8 cellular contexts compared by ENCODE assay signal in genomic region chrX:112841820-112842157, GRCh38. TPM values are rescaled to one million over a fixed set of nuclear protein-coding genes. Genes with fewer than 3 reads are reported as not detected.
DNase-seq lines count a peak whose midpoint lies in the region; ATAC-seq and TF ChIP-seq lines count a peak whose summit lies in the region.

No MANE protein-coding gene starts in this region.

- H3K9me3 Mint-ChIP-seq in H9 (peaks cover 7% of the 10 kb centered on the region in 2 experiments), T-cell (no peaks in the 10 kb centered on the region)

- peak overlapping the region; percentile 74 for H2AFZ ChIP-seq in H9 (ENCODE audit: low read length)

- peak overlapping the region; percentile 66 to 91 for H3K4me3 ChIP-seq in gastroesophageal sphincter
- H3K4me3 ChIP-seq in skin epidermis = peak overlapping the region in 6 of 7 experiments; percentile 43 to 71 (median 58)

- no peak overlapping the region for H2BK5ac ChIP-seq in H9 (ENCODE audit: insufficient read length, low read length)

- H3K27me3 Mint-ChIP-seq in H9 (ENCODE audit: low read depth) = peaks cover 33% of the 10 kb centered on the region
- peaks cover 0 to 22% of the 10 kb centered on the region in 2 donors for H3K27me3 Mint-ChIP-seq in T-cell

- TF ChIP-seq EP300 in gastroesophageal sphincter (IDR thresholded peaks at IDR 0.05) = no peak

- H3K56ac ChIP-seq in H9 (ENCODE audit: insufficient read length, low read depth, low read length) = no peak overlapping the region

- no peak overlapping the region for H2BK120ac ChIP-seq in H9 (ENCODE audit: low read depth, low read length, poor library complexity, severe bottlenecking)

- WGBS in H9 (ENCODE audit: extremely low coverage, insufficient read length, low lambda C conversion rate) = no CpG with 5 or more reads among the region's 5 CpGs
- 19 to 33% methylated on average over 4 to 5 of the region's 5 CpGs for WGBS in gastroesophageal sphincter (ENCODE audit: low coverage in 1 of 2), 2 donors

- no peak overlapping the region for H4K5ac ChIP-seq in H9 (ENCODE audit: insufficient read length, low read depth, low read length)

- H2AK5ac ChIP-seq in H9 (ENCODE audit: insufficient read length, low read length) = no peak overlapping the region

- no peaks in the 10 kb centered on the region for H3K79me2 ChIP-seq in H9 (ENCODE audit: insufficient read depth, low read length)

- no peak overlapping the region for H3K18ac ChIP-seq in H9 (ENCODE audit: insufficient read length, low read depth, low read length)

- no peak for DNase-seq in H9
- DNase-seq in T-cell = no peak
- no peak for DNase-seq in NCI-H2227 treated with DMSO at 0.1 percent for 48 hours (lab: John Stamatoyannopoulos, UW)
- no peak for DNase-seq in NCI-H1694 (lab: John Stamatoyannopoulos, UW)

- H4K8ac ChIP-seq in H9 (replicated peaks; ENCODE audit: insufficient read length, low read depth, low read length) = no peak overlapping the region

- TF ChIP-seq POLR2A in gastroesophageal sphincter (IDR thresholded peaks at IDR 0.05) = no peak

- H3K27me3 ChIP-seq in H9 (ENCODE audit: insufficient read depth, low read length) (peaks cover 15% of the 10 kb centered on the region; the same call in 1 of the 2 replicates), gastroesophageal sphincter (no peaks in the 10 kb centered on the region)

- H3K4me2 ChIP-seq in H9 (ENCODE audit: insufficient read depth, insufficient read length, low read length) = peak overlapping the region; percentile 58

- H2BK15ac ChIP-seq in H9 (ENCODE audit: low read depth, low read length) = no peak overlapping the region

- ATAC-seq in T-cell (replicated peaks in 1 of 4) (no peak), gastroesophageal sphincter (no peak), HG03571 (IDR thresholded peaks at IDR 0.05; ENCODE audit: unreplicated experiment) (no peak), GM19035 (IDR thresholded peaks at IDR 0.05; ENCODE audit: unreplicated experiment) (no peak)

- peaks cover 5% of the 10 kb centered on the region for H3K4me1 ChIP-seq in H9 (ENCODE audit: insufficient read depth, low read length)
- peaks cover 0 to 7% (median 0%) of the 10 kb centered on the region in 3 donors for H3K4me1 ChIP-seq in gastroesophageal sphincter

- no peaks in the 10 kb centered on the region for H3K9me3 ChIP-seq in H9 (ENCODE audit: control insufficient read depth, low read depth, low read length)
- no peaks in the 10 kb centered on the region for H3K9me3 ChIP-seq in gastroesophageal sphincter

- POLR2A ChIA-PET in T-cell (lab: Charles Lee) = no interaction called here

- H3K36me3 Mint-ChIP-seq in H9 (ENCODE audit: insufficient read depth in 1 of 3, low read depth in 3 of 3) (peaks cover 0 to 9% (median 3%) of the 10 kb centered on the region in 3 experiments; a peak in 4 of 7 replicates), T-cell (no peaks in the 10 kb centered on the region)

- H3K27ac Mint-ChIP-seq in H9 (no peak overlapping the region), T-cell (peak overlapping the region in 1 of 2 donors; percentile 60)

- H3K9ac ChIP-seq in H9 (ENCODE audit: extremely low read depth, insufficient read length, low read length) = peak overlapping the region; percentile 15

- H3K79me1 ChIP-seq in H9 (ENCODE audit: insufficient read depth, low read depth, low read length, poor library complexity, severe bottlenecking) = no peaks in the 10 kb centered on the region

- H4K91ac ChIP-seq in H9 (ENCODE audit: insufficient read length, low read depth, low read length) = no peak overlapping the region

- H3K14ac ChIP-seq in H9 (ENCODE audit: insufficient read depth, low read length) = no peak overlapping the region

- H3K4ac ChIP-seq in H9 (ENCODE audit: low read depth, low read length) = no peak overlapping the region

- CTCF ChIA-PET in T-cell (lab: Charles Lee) = interaction anchor here in 1 of 2 donors (2.1 kb wide), 1 partner anchor 9 kb away, joined by 4 read pairs; no protein-coding TSS in a partner anchor

- no peaks in the 10 kb centered on the region for H4K20me1 ChIP-seq in H9 (ENCODE audit: control insufficient read depth, insufficient read depth, insufficient read length)

- peaks cover 30% of the 10 kb centered on the region in 2 experiments for H3K4me1 Mint-ChIP-seq in H9
- peaks cover 10 to 15% (median 10%) of the 10 kb centered on the region in 3 donors for H3K4me1 Mint-ChIP-seq in T-cell

- no peaks in the 10 kb centered on the region for H3K36me3 ChIP-seq in gastroesophageal sphincter

- no peak overlapping the region for H2BK20ac ChIP-seq in H9 (ENCODE audit: low read depth, low read length, poor library complexity, severe bottlenecking)

- peak overlapping the region; percentile 57 to 97 for H3K4me3 Mint-ChIP-seq in H9
- peak overlapping the region; percentile 71 to 90 (median 73) for H3K4me3 Mint-ChIP-seq in T-cell

- no peak overlapping the region for H3T11ph ChIP-seq in H9 (ENCODE audit: low read length)

- TF ChIP-seq CTCF in H9 (conservative IDR thresholded peaks at IDR 0.05) (no peak), gastroesophageal sphincter (IDR thresholded peaks at IDR 0.05) (no peak)

- H3K23me2 ChIP-seq in H9 (ENCODE audit: insufficient read length, low read depth, low read length, poor library complexity, severe bottlenecking) = peaks cover 17% of the 10 kb centered on the region

- no peak overlapping the region for H3K23ac ChIP-seq in H9 (ENCODE audit: insufficient read length, low read depth, low read length)

- H2BK12ac ChIP-seq in H9 (ENCODE audit: insufficient read length, low read depth, low read length) = no peak overlapping the region

- H3K27ac ChIP-seq in H9 (ENCODE audit: insufficient read length, low read depth, low read length) (no peak overlapping the region), gastroesophageal sphincter (peak overlapping the region in 3 of 4 donors; percentile 81 to 84 (median 84)), skin epidermis (peak overlapping the region in 3 of 21 experiments; percentile 57 to 70 (median 67))

RNA-seq across cellular contexts. Expression of gene AMOT, which starts 1.2 kb away (rescaled TPM):
- total RNA-seq in H9 (2021) (17.6 and 19.9 TPM in 2 replicates), T-cell (1 to 10 TPM; 2.7 to 3.9 (median 3.6) TPM), gastroesophageal sphincter (10 to 100 TPM in 2 of 4 donors, 1 to 10 TPM in 2; 6.8 to 32.3 (median 10.0) TPM)
